1 cellular context compared by ENCODE assay signal in the genomic region with DNA sequence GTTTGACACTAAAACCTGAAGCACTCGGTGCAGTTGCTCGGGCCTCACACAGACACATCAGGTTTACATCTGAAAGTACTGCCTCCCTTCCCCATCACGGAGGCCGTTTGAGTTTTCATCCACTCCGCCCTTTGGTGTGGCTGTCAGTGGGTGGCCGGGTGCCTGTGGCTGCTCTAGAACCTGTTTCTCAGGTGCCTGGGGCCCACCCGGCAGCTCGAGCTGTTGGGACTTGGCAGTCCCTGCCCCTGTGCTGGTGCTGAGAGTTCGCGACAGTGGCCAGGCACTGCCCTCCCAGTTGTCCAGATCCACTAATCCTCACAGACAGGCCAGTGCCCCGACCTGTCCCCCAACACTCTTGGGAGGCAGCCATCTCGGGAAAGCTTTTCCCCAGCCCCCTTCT.
TF ChIP-seq lines count a peak whose summit lies in the region.

No MANE protein-coding gene starts in this region.

TF ChIP-seq in SK-N-SH treated with all-trans-retinoic acid at 6 μM for 48 hours, 23 proteins besides CTCF, POLR2A, EP300 and RAD21:
- TF ChIP-seq PPARA (CRISPR knock-in tag; IDR thresholded peaks at IDR 0.05; ENCODE audit: borderline replicate concordance) (no peak), SNAI2 (CRISPR knock-in tag; IDR thresholded peaks at IDR 0.05) (no peak), ZFP3 (CRISPR knock-in tag; IDR thresholded peaks at IDR 0.05) (no peak), ZNF8 (CRISPR knock-in tag; IDR thresholded peaks at IDR 0.05) (no peak), BACH2 (CRISPR knock-in tag; IDR thresholded peaks at IDR 0.05; ENCODE audit: borderline replicate concordance) (no peak), RARB (CRISPR knock-in tag; IDR thresholded peaks at IDR 0.05) (no peak), ZNF565 (CRISPR knock-in tag; conservative IDR thresholded peaks at IDR 0.05; ENCODE audit: low read depth) (no peak), ZC3H10 (CRISPR knock-in tag; IDR thresholded peaks at IDR 0.05) (no peak), GLIS3 (CRISPR knock-in tag; IDR thresholded peaks at IDR 0.05) (no peak), ZNF70 (CRISPR knock-in tag; IDR thresholded peaks at IDR 0.05) (no peak), ZFP30 (CRISPR knock-in tag; IDR thresholded peaks at IDR 0.05) (no peak), OSR1 (CRISPR knock-in tag; IDR thresholded peaks at IDR 0.05) (no peak), TOX (CRISPR knock-in tag; IDR thresholded peaks at IDR 0.05; ENCODE audit: borderline replicate concordance) (no peak)
- TF ChIP-seq, protein P1, sequence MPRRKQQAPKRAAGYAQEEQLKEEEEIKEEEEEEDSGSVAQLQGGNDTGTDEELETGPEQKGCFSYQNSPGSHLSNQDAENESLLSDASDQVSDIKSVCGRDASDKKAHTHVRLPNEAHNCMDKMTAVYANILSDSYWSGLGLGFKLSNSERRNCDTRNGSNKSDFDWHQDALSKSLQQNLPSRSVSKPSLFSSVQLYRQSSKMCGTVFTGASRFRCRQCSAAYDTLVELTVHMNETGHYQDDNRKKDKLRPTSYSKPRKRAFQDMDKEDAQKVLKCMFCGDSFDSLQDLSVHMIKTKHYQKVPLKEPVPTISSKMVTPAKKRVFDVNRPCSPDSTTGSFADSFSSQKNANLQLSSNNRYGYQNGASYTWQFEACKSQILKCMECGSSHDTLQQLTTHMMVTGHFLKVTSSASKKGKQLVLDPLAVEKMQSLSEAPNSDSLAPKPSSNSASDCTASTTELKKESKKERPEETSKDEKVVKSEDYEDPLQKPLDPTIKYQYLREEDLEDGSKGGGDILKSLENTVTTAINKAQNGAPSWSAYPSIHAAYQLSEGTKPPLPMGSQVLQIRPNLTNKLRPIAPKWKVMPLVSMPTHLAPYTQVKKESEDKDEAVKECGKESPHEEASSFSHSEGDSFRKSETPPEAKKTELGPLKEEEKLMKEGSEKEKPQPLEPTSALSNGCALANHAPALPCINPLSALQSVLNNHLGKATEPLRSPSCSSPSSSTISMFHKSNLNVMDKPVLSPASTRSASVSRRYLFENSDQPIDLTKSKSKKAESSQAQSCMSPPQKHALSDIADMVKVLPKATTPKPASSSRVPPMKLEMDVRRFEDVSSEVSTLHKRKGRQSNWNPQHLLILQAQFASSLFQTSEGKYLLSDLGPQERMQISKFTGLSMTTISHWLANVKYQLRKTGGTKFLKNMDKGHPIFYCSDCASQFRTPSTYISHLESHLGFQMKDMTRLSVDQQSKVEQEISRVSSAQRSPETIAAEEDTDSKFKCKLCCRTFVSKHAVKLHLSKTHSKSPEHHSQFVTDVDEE (CRISPR knock-in tag; IDR thresholded peaks at IDR 0.05), result no peak
- TF ChIP-seq, protein P2, sequence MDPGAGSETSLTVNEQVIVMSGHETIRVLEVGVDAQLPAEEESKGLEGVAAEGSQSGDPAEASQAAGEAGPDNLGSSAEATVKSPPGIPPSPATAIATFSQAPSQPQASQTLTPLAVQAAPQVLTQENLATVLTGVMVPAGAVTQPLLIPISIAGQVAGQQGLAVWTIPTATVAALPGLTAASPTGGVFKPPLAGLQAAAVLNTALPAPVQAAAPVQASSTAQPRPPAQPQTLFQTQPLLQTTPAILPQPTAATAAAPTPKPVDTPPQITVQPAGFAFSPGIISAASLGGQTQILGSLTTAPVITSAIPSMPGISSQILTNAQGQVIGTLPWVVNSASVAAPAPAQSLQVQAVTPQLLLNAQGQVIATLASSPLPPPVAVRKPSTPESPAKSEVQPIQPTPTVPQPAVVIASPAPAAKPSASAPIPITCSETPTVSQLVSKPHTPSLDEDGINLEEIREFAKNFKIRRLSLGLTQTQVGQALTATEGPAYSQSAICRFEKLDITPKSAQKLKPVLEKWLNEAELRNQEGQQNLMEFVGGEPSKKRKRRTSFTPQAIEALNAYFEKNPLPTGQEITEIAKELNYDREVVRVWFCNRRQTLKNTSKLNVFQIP (CRISPR knock-in tag; IDR thresholded peaks at IDR 0.05; ENCODE audit: borderline replicate concordance, low read depth), result no peak
- TF ChIP-seq, protein P3, sequence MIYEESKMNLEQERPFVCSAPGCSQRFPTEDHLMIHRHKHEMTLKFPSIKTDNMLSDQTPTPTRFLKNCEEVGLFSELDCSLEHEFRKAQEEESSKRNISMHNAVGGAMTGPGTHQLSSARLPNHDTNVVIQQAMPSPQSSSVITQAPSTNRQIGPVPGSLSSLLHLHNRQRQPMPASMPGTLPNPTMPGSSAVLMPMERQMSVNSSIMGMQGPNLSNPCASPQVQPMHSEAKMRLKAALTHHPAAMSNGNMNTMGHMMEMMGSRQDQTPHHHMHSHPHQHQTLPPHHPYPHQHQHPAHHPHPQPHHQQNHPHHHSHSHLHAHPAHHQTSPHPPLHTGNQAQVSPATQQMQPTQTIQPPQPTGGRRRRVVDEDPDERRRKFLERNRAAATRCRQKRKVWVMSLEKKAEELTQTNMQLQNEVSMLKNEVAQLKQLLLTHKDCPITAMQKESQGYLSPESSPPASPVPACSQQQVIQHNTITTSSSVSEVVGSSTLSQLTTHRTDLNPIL (CRISPR knock-in tag; IDR thresholded peaks at IDR 0.05; ENCODE audit: low read depth), result no peak
